In genomic region chr4:156053174-156053573, GRCh38 we compare ENCODE assay signal across 15 cellular contexts.
A peak's percentile ranks its signal among the peaks of the same experiment; 100 is the strongest.
DNase-seq lines count a peak whose midpoint lies in the region; ATAC-seq and TF ChIP-seq lines count a peak whose summit lies in the region.
"Had no signal": no experiment of that assay in that cellular context is flagged by ENCODE, and none has a peak within 500 bp of the region (broad histone marks: within the 10 kb centered on the region; RNA-seq: fewer than 3 reads in every experiment).

No MANE protein-coding gene starts in this region.

- CTCF ChIA-PET in RWPE1 (lab: Yijun Ruan, JAX) = no interaction called here

- intact Hi-C loops in heart right ventricle (cut with DNase I) = no loop called here

- H3K27ac ChIP-seq in RWPE1 (no peak overlapping the region), heart right ventricle (no peak overlapping the region)
- H3K27ac ChIP-seq: 22Rv1 had no signal

- TF ChIP-seq CTCF in RWPE1 (conservative IDR thresholded peaks at IDR 0.05; ENCODE audit: low read depth) = no peak
- no peak for TF ChIP-seq CTCF in epithelial cell of esophagus (IDR thresholded peaks at IDR 0.05; ENCODE audit: insufficient read depth, low read depth, low read length, missing control alignments)
- TF ChIP-seq CTCF in heart right ventricle (IDR thresholded peaks at IDR 0.05) = no peak

- WGBS in heart right ventricle, 2 donors = 54 to 61% methylated on average over 3 of the region's 3 CpGs

- DNase-seq in DMS53 (lab: John Stamatoyannopoulos, UW) (peak; percentile 16), DMS53 treated with DMSO at 0.1 percent for 48 hours (lab: John Stamatoyannopoulos, UW; ENCODE audit: unreplicated experiment) (no peak), RWPE1 (ENCODE audit: low spot score) (peak; percentile 17), epithelial cell of esophagus (ENCODE audit: low read depth) (peak; percentile 96), kidney tubule cell (ENCODE audit: low spot score) (peak; percentile 3), germinal center (ENCODE audit: low spot score) (no peak), heart right ventricle (no peak), iPS-NIHi7 (ENCODE audit: extremely low spot score) (no peak)
- DNase-seq: CD8-positive, alpha-beta T cell; COR-L47; DMS79; HCEC 1CT; HFFc6 had no signal

- H3K4me3 ChIP-seq in epithelial cell of esophagus (ENCODE audit: low read length) (no peak overlapping the region), heart right ventricle (no peak overlapping the region)
- H3K4me3 ChIP-seq: GM12878 had no signal

- no peak for ATAC-seq in heart right ventricle
- ATAC-seq: CD8-positive, alpha-beta T cell; GM12878 had no signal

- POLR2A ChIA-PET in RWPE1 (lab: Yijun Ruan, JAX; ENCODE audit: low non-redundant PET) = no interaction called here

- H3K9me3 ChIP-seq in heart right ventricle = no peaks in the 10 kb centered on the region

- no peaks in the 10 kb centered on the region for H3K27me3 ChIP-seq in heart right ventricle

- H3K4me1 ChIP-seq in heart right ventricle = no peaks in the 10 kb centered on the region

- H3K36me3 ChIP-seq in heart right ventricle = no peaks in the 10 kb centered on the region

Comparison
In these comparisons a context has a peak if more than half of its experiments do, and no peak if none do; other contexts are left out.
1. DNase-seq: peak in DMS53 (single experiment), RWPE1 (single experiment), epithelial cell of esophagus (single experiment) and kidney tubule cell (single experiment); none in DMS53 treated with DMSO at 0.1 percent for 48 hours (single experiment), germinal center (single experiment), heart right ventricle (0 of 2) and iPS-NIHi7 (single experiment).